Comparison of ENCODE assay signal across 1 cellular context in the genomic region with DNA sequence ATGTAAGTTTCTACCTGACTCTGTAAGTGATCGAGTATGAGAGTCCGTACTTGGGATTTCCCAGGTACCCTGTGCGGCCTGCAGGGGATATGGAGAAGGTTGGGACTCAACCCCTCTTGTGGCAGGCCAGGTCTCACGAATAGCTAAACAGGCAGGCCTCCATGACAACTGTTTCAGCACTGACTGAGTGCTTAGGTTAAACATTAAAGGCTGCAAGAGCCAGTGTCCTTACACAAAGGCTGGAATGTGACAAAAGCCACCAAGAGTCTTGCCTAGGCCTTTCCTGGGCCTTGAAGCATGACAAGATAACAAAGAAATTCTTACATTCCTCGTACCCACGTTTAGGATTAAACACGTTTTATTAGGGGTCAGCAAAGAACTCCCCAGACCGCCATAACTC.
TF ChIP-seq lines count a peak whose summit lies in the region.

No MANE protein-coding gene starts in this region.

TF ChIP-seq in WTC11, 78 proteins besides CTCF, POLR2A, EP300 and RAD21:
- TF ChIP-seq CREM (CRISPR knock-in tag; IDR thresholded peaks at IDR 0.05) (no peak), NFYB (CRISPR knock-in tag; conservative IDR thresholded peaks at IDR 0.05; ENCODE audit: low read depth) (no peak), CBFB (CRISPR knock-in tag; IDR thresholded peaks at IDR 0.05; ENCODE audit: low read depth) (no peak), RELA (CRISPR knock-in tag; IDR thresholded peaks at IDR 0.05; ENCODE audit: borderline replicate concordance) (no peak), RORB (CRISPR knock-in tag; IDR thresholded peaks at IDR 0.05) (no peak)
- TF ChIP-seq, protein P1, sequence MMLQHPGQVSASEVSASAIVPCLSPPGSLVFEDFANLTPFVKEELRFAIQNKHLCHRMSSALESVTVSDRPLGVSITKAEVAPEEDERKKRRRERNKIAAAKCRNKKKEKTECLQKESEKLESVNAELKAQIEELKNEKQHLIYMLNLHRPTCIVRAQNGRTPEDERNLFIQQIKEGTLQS (CRISPR knock-in tag; conservative IDR thresholded peaks at IDR 0.05): no peak
